ENCODE assay signal across 8 cellular contexts in genomic region chr11:59754494-59754858, GRCh38. TPM values are rescaled to one million over a fixed set of nuclear protein-coding genes. Genes with fewer than 3 reads are reported as not detected.
DNase-seq lines count a peak whose midpoint lies in the region; ATAC-seq, FAIRE-seq and TF ChIP-seq lines count a peak whose summit lies in the region.

No MANE protein-coding gene starts in this region.

- no peaks in the 10 kb centered on the region for H3K9me3 ChIP-seq in CD4-positive, alpha-beta memory T cell (ENCODE audit: control insufficient read depth in 1 of 2, low read length in 2 of 2)
- no peaks in the 10 kb centered on the region for H3K9me3 ChIP-seq in Loucy (ENCODE audit: insufficient read depth, low read depth, low read length)
- H3K9me3 ChIP-seq in gastroesophageal sphincter = no peaks in the 10 kb centered on the region
- no peaks in the 10 kb centered on the region for H3K9me3 ChIP-seq in prostate gland

- peak overlapping the region in 6 of 7 donors; percentile 54 to 94 (median 86) for H3K27ac Mint-ChIP-seq in CD4-positive, alpha-beta memory T cell
- H3K27ac Mint-ChIP-seq in activated T-cell treated with anti-CD3 and anti-CD28 coated beads, Interleukin-2, amount 50 U/mL, for 72 hours = peak overlapping the region; percentile 76

- 0 to 3% methylated on average over 7 to 10 of the region's 20 CpGs for WGBS in gastroesophageal sphincter (ENCODE audit: low coverage in 1 of 2), 2 donors
- 0% methylated on average over 20 of the region's 20 CpGs for whole genome bisulfite sequencing in prostate gland

- ATAC-seq in GM19395 (IDR thresholded peaks at IDR 0.05; ENCODE audit: unreplicated experiment) (peak; percentile 47), gastroesophageal sphincter (no peak), HG03565 (IDR thresholded peaks at IDR 0.05; ENCODE audit: unreplicated experiment) (no peak)
- ATAC-seq in activated T-cell treated with anti-CD3 and anti-CD28 coated beads, Interleukin-2, amount 50 U/mL, for 72 hours (replicated peaks in 1 of 2) = peak; percentile 29

- H3K4me3 ChIP-seq in CD4-positive, alpha-beta memory T cell (ENCODE audit: low read length in 2 of 2) = peak overlapping the region; percentile 62 to 79
- peak overlapping the region; percentile 85 for H3K4me3 ChIP-seq in Loucy (ENCODE audit: low read length, poor library complexity, severe bottlenecking)
- peak overlapping the region; percentile 52 to 96 for H3K4me3 ChIP-seq in gastroesophageal sphincter
- peak overlapping the region; percentile 93 to 98 for H3K4me3 ChIP-seq in prostate gland

- no peaks in the 10 kb centered on the region for H3F3A ChIP-seq in Loucy (ENCODE audit: low read depth)

- H2AFZ ChIP-seq in Loucy (ENCODE audit: low read length) = peak overlapping the region; percentile 92

- CTCF ChIA-PET in CD4-positive, alpha-beta memory T cell (lab: Charles Lee; ENCODE audit: partially characterized antibody) = interaction anchor here (0.5 to 6.1 kb wide), 14 partner anchors 10 to 582 kb away, joined by 3 to 140 read pairs (median 6); partner anchors contain the start of genes DTX4, MRPL16 and PATL1

- peaks cover 3% of the 10 kb centered on the region for H4K20me1 ChIP-seq in Loucy (ENCODE audit: insufficient read depth, low read length, poor library complexity, severe bottlenecking)

- no peaks in the 10 kb centered on the region for H3K27me3 ChIP-seq in CD4-positive, alpha-beta memory T cell (ENCODE audit: insufficient read depth, low read length)
- H3K27me3 ChIP-seq in Loucy (ENCODE audit: insufficient read depth, low read length, poor library complexity, severe bottlenecking) (no peaks in the 10 kb centered on the region), gastroesophageal sphincter (no peaks in the 10 kb centered on the region), prostate gland (replicated peaks; ENCODE audit: insufficient read depth) (no peaks in the 10 kb centered on the region)

- no peak for DNase-seq in CD4-positive, alpha-beta memory T cell
- peak; percentile 27 to 30 for DNase-seq in activated T-cell treated with anti-CD3 and anti-CD28 coated beads, Interleukin-2, amount 50 U/mL, for 72 hours
- peak; percentile 7 for DNase-seq in prostate gland (ENCODE audit: low spot score)
- no peak for DNase-seq in RCC 7860 (ENCODE audit: low spot score)

- peaks cover 0 to 6% of the 10 kb centered on the region in 2 donors for H3K36me3 Mint-ChIP-seq in CD4-positive, alpha-beta memory T cell
- peaks cover 0 to 3% of the 10 kb centered on the region in 2 donors for H3K36me3 Mint-ChIP-seq in activated T-cell treated with anti-CD3 and anti-CD28 coated beads, Interleukin-2, amount 50 U/mL, for 72 hours (ENCODE audit: insufficient read depth in 2 of 2)

- TF ChIP-seq POLR2A in gastroesophageal sphincter (IDR thresholded peaks at IDR 0.05) (no peak), prostate gland (IDR thresholded peaks at IDR 0.05) (no peak)

- H3K9ac ChIP-seq in Loucy (ENCODE audit: low read depth, low read length, poor library complexity, severe bottlenecking) = peak overlapping the region; percentile 55

- intact Hi-C loops in CD4-positive, alpha-beta memory T cell (cut with micrococcal nuclease) = loop anchor here (1.0 to 5.0 kb wide), 7 partner anchors 13 to 378 kb away; partner anchors contain the start of gene MRPL16
- intact Hi-C loops in prostate gland (cut with DNase I) = loop anchor here (2.0 to 10.0 kb wide), 4 partner anchors 48 to 610 kb away; partner anchors contain the start of genes FAM111A, MRPL16 and PATL1

- peaks cover 16 to 42% (median 23%) of the 10 kb centered on the region in 4 donors for H3K4me1 Mint-ChIP-seq in CD4-positive, alpha-beta memory T cell
- H3K4me1 Mint-ChIP-seq in activated T-cell treated with anti-CD3 and anti-CD28 coated beads, Interleukin-2, amount 50 U/mL, for 72 hours (ENCODE audit: low read depth) = peaks cover 27% of the 10 kb centered on the region

- H3K4me1 ChIP-seq in CD4-positive, alpha-beta memory T cell (ENCODE audit: insufficient read depth, low read length) = peaks cover 9% of the 10 kb centered on the region
- H3K4me1 ChIP-seq in Loucy (ENCODE audit: insufficient read depth, low read length, poor library complexity, severe bottlenecking) (peaks cover 22% of the 10 kb centered on the region), gastroesophageal sphincter (peaks cover 0 to 43% (median 3%) of the 10 kb centered on the region in 3 donors), prostate gland (replicated peaks) (peaks cover 4% of the 10 kb centered on the region)

- peak overlapping the region; percentile 87 to 99 (median 96) for H3K4me3 Mint-ChIP-seq in CD4-positive, alpha-beta memory T cell
- peak overlapping the region; percentile 87 to 98 for H3K4me3 Mint-ChIP-seq in activated T-cell treated with anti-CD3 and anti-CD28 coated beads, Interleukin-2, amount 50 U/mL, for 72 hours

- FAIRE-seq in RCC 7860 (lab: Jason Lieb, UNC) = no peak

- peak overlapping the region; percentile 84 for H3K4me2 ChIP-seq in Loucy (ENCODE audit: low read depth, low read length, poor library complexity, severe bottlenecking)

- no peaks in the 10 kb centered on the region for H3K9me3 Mint-ChIP-seq in CD4-positive, alpha-beta memory T cell
- no peaks in the 10 kb centered on the region for H3K9me3 Mint-ChIP-seq in activated T-cell treated with anti-CD3 and anti-CD28 coated beads, Interleukin-2, amount 50 U/mL, for 72 hours

- peak overlapping the region; percentile 44 for H3K27ac ChIP-seq in CD4-positive, alpha-beta memory T cell (ENCODE audit: low read depth, low read length)
- peak overlapping the region in 3 of 4 donors; percentile 87 to 93 (median 93) for H3K27ac ChIP-seq in gastroesophageal sphincter
- H3K27ac ChIP-seq in prostate gland = peak overlapping the region; percentile 94 to 95

- no peak for TF ChIP-seq CTCF in Loucy (conservative IDR thresholded peaks at IDR 0.05; ENCODE audit: low read length)
- no peak for TF ChIP-seq CTCF in gastroesophageal sphincter (IDR thresholded peaks at IDR 0.05)
- TF ChIP-seq CTCF in prostate gland (IDR thresholded peaks at IDR 0.05) = no peak

- H3K79me2 ChIP-seq in Loucy (ENCODE audit: insufficient read depth, low read length) = no peaks in the 10 kb centered on the region

- POLR2A ChIA-PET in CD4-positive, alpha-beta memory T cell (lab: Charles Lee; ENCODE audit: partially characterized antibody) = interaction anchor here (1.0 to 4.3 kb wide), 8 partner anchors 13 to 139 kb away, joined by 3 to 26 read pairs (median 11); partner anchors contain the start of genes MRPL16, OSBP and PATL1

- no peaks in the 10 kb centered on the region for H3K9me2 ChIP-seq in Loucy (replicated peaks; ENCODE audit: low read depth, low read length)

- H3K27me3 Mint-ChIP-seq in CD4-positive, alpha-beta memory T cell = peaks cover 3 to 4% of the 10 kb centered on the region in 2 donors
- peaks cover 8% of the 10 kb centered on the region for H3K27me3 Mint-ChIP-seq in activated T-cell treated with anti-CD3 and anti-CD28 coated beads, Interleukin-2, amount 50 U/mL, for 72 hours (ENCODE audit: low read depth)

- no peaks in the 10 kb centered on the region for H3K36me3 ChIP-seq in CD4-positive, alpha-beta memory T cell (ENCODE audit: insufficient read depth, low read length)
- no peaks in the 10 kb centered on the region for H3K36me3 ChIP-seq in Loucy (ENCODE audit: insufficient read depth, low read length)
- H3K36me3 ChIP-seq in gastroesophageal sphincter = no peaks in the 10 kb centered on the region
- H3K36me3 ChIP-seq in prostate gland = no peaks in the 10 kb centered on the region

- TF ChIP-seq EP300 in gastroesophageal sphincter (IDR thresholded peaks at IDR 0.05) = no peak

RNA-seq across cellular contexts. Expression of gene STX3, which starts 0.7 kb away (rescaled TPM):
- total RNA-seq in CD4-positive, alpha-beta memory T cell = 10 to 100 TPM; 13.6 to 15.4 TPM
- 1 to 10 TPM; 8.6 to 8.7 TPM for polyA plus RNA-seq in CD4-positive, alpha-beta memory T cell
- 10 to 100 TPM in 1 of 2 donors, 1 to 10 TPM in 1; 6.9 to 12.9 TPM for total RNA-seq in activated T-cell treated with anti-CD3 and anti-CD28 coated beads, Interleukin-2, amount 50 U/mL, for 72 hours
- total RNA-seq in gastroesophageal sphincter = 10 to 100 TPM; 16.6 to 27.1 (median 24.6) TPM
- total RNA-seq in prostate gland = 10 to 100 TPM; 20.8 to 58.5 TPM

RNA-seq across cellular contexts. Expression of gene OR10V1, which starts 40.8 kb away (rescaled TPM):
- not detected for total RNA-seq in CD4-positive, alpha-beta memory T cell
- not detected for polyA plus RNA-seq in CD4-positive, alpha-beta memory T cell
- not detected for total RNA-seq in activated T-cell treated with anti-CD3 and anti-CD28 coated beads, Interleukin-2, amount 50 U/mL, for 72 hours
- total RNA-seq in gastroesophageal sphincter (not detected), prostate gland (not detected)

RNA-seq across cellular contexts. Expression of gene MRPL16, which starts 56.1 kb away (rescaled TPM):
- 10 to 100 TPM; 33.2 to 35.9 TPM for total RNA-seq in CD4-positive, alpha-beta memory T cell
- 10 to 100 TPM; 85.6 to 92.2 TPM for polyA plus RNA-seq in CD4-positive, alpha-beta memory T cell
- total RNA-seq in activated T-cell treated with anti-CD3 and anti-CD28 coated beads, Interleukin-2, amount 50 U/mL, for 72 hours = 10 to 100 TPM; 53.8 to 58.0 TPM
- total RNA-seq in gastroesophageal sphincter (10 to 100 TPM; 46.2 to 69.0 (median 49.4) TPM), prostate gland (10 to 100 TPM; 38.3 to 97.6 TPM)

Comparison
In these comparisons a context has a peak if more than half of its experiments do, and no peak if none do; other contexts are left out.
1. DNase-seq: peak in activated T-cell treated with anti-CD3 and anti-CD28 coated beads, Interleukin-2, amount 50 U/mL, for 72 hours (2 of 2) and prostate gland (single experiment); none in CD4-positive, alpha-beta memory T cell (0 of 5) and RCC 7860 (single experiment).
2. H3K27ac ChIP-seq: peak in every context shown above with its lines; median percentile 94 in prostate gland; 93 in gastroesophageal sphincter; 44 in CD4-positive, alpha-beta memory T cell.
3. ATAC-seq: peak in GM19395 (single experiment) and activated T-cell treated with anti-CD3 and anti-CD28 coated beads, Interleukin-2, amount 50 U/mL, for 72 hours (2 of 2); none in gastroesophageal sphincter (single experiment) and HG03565 (single experiment).
4. Peak in every context shown above with its lines, with median percentiles within 50 percentile points of each other: H3K4me3 ChIP-seq.